In the genomic region with DNA sequence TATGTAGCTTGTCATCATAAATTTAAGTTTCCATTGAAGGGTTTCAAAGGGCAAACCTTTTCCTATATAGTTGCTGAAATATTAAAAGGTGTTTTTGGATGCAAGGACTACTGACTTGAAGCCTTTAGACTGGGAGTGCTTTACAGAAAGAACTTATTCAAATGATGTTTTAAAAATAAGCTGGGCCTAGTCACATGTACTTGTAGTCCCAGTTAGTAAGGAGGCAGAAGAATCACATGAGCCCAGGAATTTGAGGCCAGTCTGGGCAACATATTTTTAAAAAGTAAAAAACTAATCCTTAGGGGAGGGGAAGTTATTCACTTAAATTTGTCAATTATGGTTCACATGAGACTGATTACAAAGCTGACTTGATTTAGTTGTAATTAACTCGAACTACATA, we compare ENCODE assay signal across 1 cellular context.
TF ChIP-seq lines count a peak whose summit lies in the region.

No MANE protein-coding gene starts in this region.

TF ChIP-seq in GM23338, 12 proteins besides CTCF, POLR2A, EP300 and RAD21:
- TF ChIP-seq, protein P1, sequence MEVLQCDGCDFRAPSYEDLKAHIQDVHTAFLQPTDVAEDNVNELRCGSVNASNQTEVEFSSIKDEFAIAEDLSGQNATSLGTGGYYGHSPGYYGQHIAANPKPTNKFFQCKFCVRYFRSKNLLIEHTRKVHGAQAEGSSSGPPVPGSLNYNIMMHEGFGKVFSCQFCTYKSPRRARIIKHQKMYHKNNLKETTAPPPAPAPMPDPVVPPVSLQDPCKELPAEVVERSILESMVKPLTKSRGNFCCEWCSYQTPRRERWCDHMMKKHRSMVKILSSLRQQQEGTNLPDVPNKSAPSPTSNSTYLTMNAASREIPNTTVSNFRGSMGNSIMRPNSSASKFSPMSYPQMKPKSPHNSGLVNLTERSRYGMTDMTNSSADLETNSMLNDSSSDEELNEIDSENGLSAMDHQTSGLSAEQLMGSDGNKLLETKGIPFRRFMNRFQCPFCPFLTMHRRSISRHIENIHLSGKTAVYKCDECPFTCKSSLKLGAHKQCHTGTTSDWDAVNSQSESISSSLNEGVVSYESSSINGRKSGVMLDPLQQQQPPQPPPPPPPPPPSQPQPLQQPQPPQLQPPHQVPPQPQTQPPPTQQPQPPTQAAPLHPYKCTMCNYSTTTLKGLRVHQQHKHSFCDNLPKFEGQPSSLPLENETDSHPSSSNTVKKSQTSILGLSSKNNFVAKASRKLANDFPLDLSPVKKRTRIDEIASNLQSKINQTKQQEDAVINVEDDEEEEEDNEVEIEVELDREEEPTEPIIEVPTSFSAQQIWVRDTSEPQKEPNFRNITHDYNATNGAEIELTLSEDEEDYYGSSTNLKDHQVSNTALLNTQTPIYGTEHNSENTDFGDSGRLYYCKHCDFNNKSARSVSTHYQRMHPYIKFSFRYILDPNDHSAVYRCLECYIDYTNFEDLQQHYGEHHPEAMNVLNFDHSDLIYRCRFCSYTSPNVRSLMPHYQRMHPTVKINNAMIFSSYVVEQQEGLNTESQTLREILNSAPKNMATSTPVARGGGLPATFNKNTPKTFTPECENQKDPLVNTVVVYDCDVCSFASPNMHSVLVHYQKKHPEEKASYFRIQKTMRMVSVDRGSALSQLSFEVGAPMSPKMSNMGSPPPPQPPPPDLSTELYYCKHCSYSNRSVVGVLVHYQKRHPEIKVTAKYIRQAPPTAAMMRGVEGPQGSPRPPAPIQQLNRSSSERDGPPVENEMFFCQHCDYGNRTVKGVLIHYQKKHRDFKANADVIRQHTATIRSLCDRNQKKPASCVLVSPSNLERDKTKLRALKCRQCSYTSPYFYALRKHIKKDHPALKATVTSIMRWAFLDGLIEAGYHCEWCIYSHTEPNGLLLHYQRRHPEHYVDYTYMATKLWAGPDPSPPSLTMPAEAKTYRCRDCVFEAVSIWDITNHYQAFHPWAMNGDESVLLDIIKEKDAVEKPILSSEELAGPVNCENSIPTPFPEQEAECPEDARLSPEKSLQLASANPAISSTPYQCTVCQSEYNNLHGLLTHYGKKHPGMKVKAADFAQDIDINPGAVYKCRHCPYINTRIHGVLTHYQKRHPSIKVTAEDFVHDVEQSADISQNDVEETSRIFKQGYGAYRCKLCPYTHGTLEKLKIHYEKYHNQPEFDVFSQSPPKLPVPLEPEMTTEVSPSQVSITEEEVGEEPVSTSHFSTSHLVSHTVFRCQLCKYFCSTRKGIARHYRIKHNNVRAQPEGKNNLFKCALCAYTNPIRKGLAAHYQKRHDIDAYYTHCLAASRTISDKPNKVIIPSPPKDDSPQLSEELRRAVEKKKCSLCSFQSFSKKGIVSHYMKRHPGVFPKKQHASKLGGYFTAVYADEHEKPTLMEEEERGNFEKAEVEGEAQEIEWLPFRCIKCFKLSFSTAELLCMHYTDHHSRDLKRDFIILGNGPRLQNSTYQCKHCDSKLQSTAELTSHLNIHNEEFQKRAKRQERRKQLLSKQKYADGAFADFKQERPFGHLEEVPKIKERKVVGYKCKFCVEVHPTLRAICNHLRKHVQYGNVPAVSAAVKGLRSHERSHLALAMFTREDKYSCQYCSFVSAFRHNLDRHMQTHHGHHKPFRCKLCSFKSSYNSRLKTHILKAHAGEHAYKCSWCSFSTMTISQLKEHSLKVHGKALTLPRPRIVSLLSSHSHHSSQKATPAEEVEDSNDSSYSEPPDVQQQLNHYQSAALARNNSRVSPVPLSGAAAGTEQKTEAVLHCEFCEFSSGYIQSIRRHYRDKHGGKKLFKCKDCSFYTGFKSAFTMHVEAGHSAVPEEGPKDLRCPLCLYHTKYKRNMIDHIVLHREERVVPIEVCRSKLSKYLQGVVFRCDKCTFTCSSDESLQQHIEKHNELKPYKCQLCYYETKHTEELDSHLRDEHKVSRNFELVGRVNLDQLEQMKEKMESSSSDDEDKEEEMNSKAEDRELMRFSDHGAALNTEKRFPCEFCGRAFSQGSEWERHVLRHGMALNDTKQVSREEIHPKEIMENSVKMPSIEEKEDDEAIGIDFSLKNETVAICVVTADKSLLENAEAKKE (CRISPR knock-in tag; IDR thresholded peaks at IDR 0.05), result no peak
- TF ChIP-seq CREB1 (CRISPR knock-in tag; IDR thresholded peaks at IDR 0.05; ENCODE audit: low read depth) (no peak), NANOG (IDR thresholded peaks at IDR 0.05; ENCODE audit: borderline replicate concordance) (no peak), POLR2AphosphoS5 (IDR thresholded peaks at IDR 0.05; ENCODE audit: low read depth) (no peak), ZNF331 (CRISPR knock-in tag; IDR thresholded peaks at IDR 0.05; ENCODE audit: low read depth) (no peak), STAT1 (IDR thresholded peaks at IDR 0.05; ENCODE audit: unreplicated experiment) (no peak), ZNF114 (CRISPR knock-in tag; IDR thresholded peaks at IDR 0.05) (no peak), JUNB (IDR thresholded peaks at IDR 0.05; ENCODE audit: unreplicated experiment) (no peak)
- TF ChIP-seq, protein P2, sequence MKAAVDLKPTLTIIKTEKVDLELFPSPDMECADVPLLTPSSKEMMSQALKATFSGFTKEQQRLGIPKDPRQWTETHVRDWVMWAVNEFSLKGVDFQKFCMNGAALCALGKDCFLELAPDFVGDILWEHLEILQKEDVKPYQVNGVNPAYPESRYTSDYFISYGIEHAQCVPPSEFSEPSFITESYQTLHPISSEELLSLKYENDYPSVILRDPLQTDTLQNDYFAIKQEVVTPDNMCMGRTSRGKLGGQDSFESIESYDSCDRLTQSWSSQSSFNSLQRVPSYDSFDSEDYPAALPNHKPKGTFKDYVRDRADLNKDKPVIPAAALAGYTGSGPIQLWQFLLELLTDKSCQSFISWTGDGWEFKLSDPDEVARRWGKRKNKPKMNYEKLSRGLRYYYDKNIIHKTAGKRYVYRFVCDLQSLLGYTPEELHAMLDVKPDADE (IDR thresholded peaks at IDR 0.05), result no peak
- TF ChIP-seq, protein P3, sequence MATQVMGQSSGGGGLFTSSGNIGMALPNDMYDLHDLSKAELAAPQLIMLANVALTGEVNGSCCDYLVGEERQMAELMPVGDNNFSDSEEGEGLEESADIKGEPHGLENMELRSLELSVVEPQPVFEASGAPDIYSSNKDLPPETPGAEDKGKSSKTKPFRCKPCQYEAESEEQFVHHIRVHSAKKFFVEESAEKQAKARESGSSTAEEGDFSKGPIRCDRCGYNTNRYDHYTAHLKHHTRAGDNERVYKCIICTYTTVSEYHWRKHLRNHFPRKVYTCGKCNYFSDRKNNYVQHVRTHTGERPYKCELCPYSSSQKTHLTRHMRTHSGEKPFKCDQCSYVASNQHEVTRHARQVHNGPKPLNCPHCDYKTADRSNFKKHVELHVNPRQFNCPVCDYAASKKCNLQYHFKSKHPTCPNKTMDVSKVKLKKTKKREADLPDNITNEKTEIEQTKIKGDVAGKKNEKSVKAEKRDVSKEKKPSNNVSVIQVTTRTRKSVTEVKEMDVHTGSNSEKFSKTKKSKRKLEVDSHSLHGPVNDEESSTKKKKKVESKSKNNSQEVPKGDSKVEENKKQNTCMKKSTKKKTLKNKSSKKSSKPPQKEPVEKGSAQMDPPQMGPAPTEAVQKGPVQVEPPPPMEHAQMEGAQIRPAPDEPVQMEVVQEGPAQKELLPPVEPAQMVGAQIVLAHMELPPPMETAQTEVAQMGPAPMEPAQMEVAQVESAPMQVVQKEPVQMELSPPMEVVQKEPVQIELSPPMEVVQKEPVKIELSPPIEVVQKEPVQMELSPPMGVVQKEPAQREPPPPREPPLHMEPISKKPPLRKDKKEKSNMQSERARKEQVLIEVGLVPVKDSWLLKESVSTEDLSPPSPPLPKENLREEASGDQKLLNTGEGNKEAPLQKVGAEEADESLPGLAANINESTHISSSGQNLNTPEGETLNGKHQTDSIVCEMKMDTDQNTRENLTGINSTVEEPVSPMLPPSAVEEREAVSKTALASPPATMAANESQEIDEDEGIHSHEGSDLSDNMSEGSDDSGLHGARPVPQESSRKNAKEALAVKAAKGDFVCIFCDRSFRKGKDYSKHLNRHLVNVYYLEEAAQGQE (IDR thresholded peaks at IDR 0.05; ENCODE audit: unreplicated experiment), result no peak
